ENCODE assay signal across 8 cellular contexts in genomic region chr2:232875256-232876070, GRCh38. TPM values are rescaled to one million over a fixed set of nuclear protein-coding genes. Genes with fewer than 3 reads are reported as not detected.
A peak's percentile ranks its signal among the peaks of the same experiment; 100 is the strongest.
DNase-seq lines count a peak whose midpoint lies in the region; TF ChIP-seq lines count a peak whose summit lies in the region.

No MANE protein-coding gene starts in this region.

- BruUV-seq in A673 (replicated peaks; lab: Mats Ljungman, UMichigan): no TSS peak

- TF ChIP-seq CTCF in A673 (conservative IDR thresholded peaks at IDR 0.05; ENCODE audit: low read depth, low read length) (0 out of 2 replicates have a peak, but pooled peaks have one; percentile 20), HL-60 (IDR thresholded peaks at IDR 0.05; ENCODE audit: insufficient read depth, low read length) (no peak), chondrocyte (IDR thresholded peaks at IDR 0.05) (no peak), mesothelial cell of epicardium (IDR thresholded peaks at IDR 0.05; ENCODE audit: unreplicated experiment) (no peak)

- peak overlapping the region; percentile 46 for H3K4me3 Mint-ChIP-seq in chondrocyte (ENCODE audit: unreplicated experiment)
- peak overlapping the region; percentile 63 for H3K4me3 Mint-ChIP-seq in mesothelial cell of epicardium

- H3K4me1 Mint-ChIP-seq in chondrocyte (ENCODE audit: low read depth) (peaks cover 6% of the 10 kb centered on the region), mesothelial cell of epicardium (peaks cover 3% of the 10 kb centered on the region)

- H3K27ac Mint-ChIP-seq in chondrocyte (ENCODE audit: unreplicated experiment): no peak overlapping the region
- H3K27ac Mint-ChIP-seq in mesothelial cell of epicardium: no peak overlapping the region

- intact Hi-C loops in A673 (cut with micrococcal nuclease; ENCODE audit: unreplicated experiment): no loop called here

- no peaks in the 10 kb centered on the region for H3K36me3 ChIP-seq in A673 (ENCODE audit: insufficient read depth, low read length, poor library complexity, severe bottlenecking)

- H3K27me3 Mint-ChIP-seq in chondrocyte (ENCODE audit: low read depth): peaks cover 6% of the 10 kb centered on the region
- peaks cover 17% of the 10 kb centered on the region for H3K27me3 Mint-ChIP-seq in mesothelial cell of epicardium (ENCODE audit: low read depth)

- CTCF ChIA-PET in A673 (lab: Charles Lee): no interaction called here

- H3K27ac ChIP-seq in A673 (ENCODE audit: low read depth, low read length, poor library complexity, severe bottlenecking) (no peak overlapping the region), HL-60 (replicated peaks) (no peak overlapping the region)

- H3K36me3 Mint-ChIP-seq in chondrocyte (ENCODE audit: low read depth) (peaks cover 2% of the 10 kb centered on the region), mesothelial cell of epicardium (no peaks in the 10 kb centered on the region)

- H3K4me3 ChIP-seq in A673 (ENCODE audit: low read depth, low read length, poor library complexity, severe bottlenecking): peak overlapping the region; percentile 55
- H3K4me3 ChIP-seq in HL-60 (replicated peaks; ENCODE audit: insufficient read depth, low read length): peak overlapping the region; percentile 68

- H3K27me3 ChIP-seq in A673 (replicated peaks; ENCODE audit: insufficient read depth, low read depth, low read length, poor library complexity) (no peaks in the 10 kb centered on the region), HL-60 (ENCODE audit: insufficient read depth, poor library complexity, severe bottlenecking) (no peaks in the 10 kb centered on the region)

- no peaks in the 10 kb centered on the region for H3K4me1 ChIP-seq in A673 (ENCODE audit: insufficient read depth, low read length, poor library complexity, severe bottlenecking)

- DNase-seq in A673 (ENCODE audit: low spot score) (peak; percentile 19), HL-60 (ENCODE audit: low read depth in 1 of 2, low spot score in 1 of 2) (no peak), chondrocyte (ENCODE audit: low spot score) (no peak), mesothelial cell of epicardium (ENCODE audit: low spot score in 2 of 2, unreplicated experiment in 2 of 2) (no peak), NOMO-1 treated with DMSO at 0.1 percent for 48 hours (lab: John Stamatoyannopoulos, UW; ENCODE audit: unreplicated experiment) (no peak), AML-193 (lab: John Stamatoyannopoulos, UW) (no peak), SKM-1 treated with dmso at 0.1 percent for 144 hours (lab: John Stamatoyannopoulos, UW; ENCODE audit: unreplicated experiment) (no peak), NCI-H2171 (lab: John Stamatoyannopoulos, UW) (no peak)

- H3K9me3 ChIP-seq in A673 (ENCODE audit: low read depth, low read length, poor library complexity, severe bottlenecking): no peaks in the 10 kb centered on the region

- H3K9me3 Mint-ChIP-seq in chondrocyte (ENCODE audit: low read depth): no peaks in the 10 kb centered on the region
- H3K9me3 Mint-ChIP-seq in mesothelial cell of epicardium: no peaks in the 10 kb centered on the region

- POLR2A ChIA-PET in A673 (lab: Charles Lee; ENCODE audit: low non-redundant PET): no interaction called here

RNA-seq across cellular contexts. Expression of gene SNORC, which starts 5.4 kb away (rescaled TPM):
- total RNA-seq in A673 (2021) (4.6 and 4.7 TPM in 2 replicates), chondrocyte (2.1 to 3.4 TPM (median 2.2 TPM) in 3 replicates), mesothelial cell of epicardium (3.4 to 6.0 TPM (median 4.1 TPM) in 3 replicates)
